Comparison of ENCODE assay signal across 8 cellular contexts in genomic region chr17:4941027-4941610, GRCh38. TPM values are rescaled to one million over a fixed set of nuclear protein-coding genes. Genes with fewer than 3 reads are reported as not detected.
DNase-seq lines count a peak whose midpoint lies in the region; ATAC-seq and TF ChIP-seq lines count a peak whose summit lies in the region.

No MANE protein-coding gene starts in this region.

- DNase-seq in HFFc6, result no peak
- DNase-seq in activated T-helper 2 cell treated with anti-CD3 and anti-CD28 coated beads, Interferon-gamma antibody, Interleukin-2, Interleukin-4, amounts not matched to agents 10 μg/mL and 5 μg/mL and 100 μg/mL, durations not matched to agents 14 hours and 24 hours and 36 hours (ENCODE audit: low spot score), result no peak
- DNase-seq in NCI-H345 treated with DMSO at 0.1 percent for 48 hours (lab: John Stamatoyannopoulos, UW; ENCODE audit: unreplicated experiment), result no peak
- DNase-seq in cerebellar nuclear complex (lab: John Stamatoyannopoulos, UW), result no peak
- no peak for DNase-seq in T1000 (lab: John Stamatoyannopoulos, UW)

- H3K36me3 ChIP-seq in iPS-15b (ENCODE audit: control insufficient read depth, insufficient read depth, low read length), result peaks cover 59% of the 10 kb centered on the region

- peaks cover 9% of the 10 kb centered on the region for H3K27me3 Mint-ChIP-seq in HFFc6 (ENCODE audit: insufficient read depth)
- H3K27me3 Mint-ChIP-seq in activated T-helper 2 cell treated with anti-CD3 and anti-CD28 coated beads, Interferon-gamma antibody, Interleukin-2, Interleukin-4, amounts not matched to agents 10 μg/mL and 5 μg/mL and 100 μg/mL, durations not matched to agents 14 hours and 24 hours and 36 hours (ENCODE audit: low read depth), result no peaks in the 10 kb centered on the region
- no peaks in the 10 kb centered on the region for H3K27me3 Mint-ChIP-seq in stimulated activated memory B cell treated with anti-CD40 and anti-IgM and Interleukin-4, amounts not matched to agents 10 μg/mL and 1 μg/mL and 100 μg/mL, for 72 hours

- ATAC-seq in stimulated activated memory B cell treated with anti-CD40 and anti-IgM and Interleukin-4, amounts not matched to agents 10 μg/mL and 1 μg/mL and 100 μg/mL, for 72 hours, result no peak
- no peak for ATAC-seq in HG03159 (IDR thresholded peaks at IDR 0.05; ENCODE audit: unreplicated experiment)

- peak overlapping the region; percentile 91 for H3K4me3 ChIP-seq in iPS-15b (ENCODE audit: low read depth, low read length)

- peaks cover 65% of the 10 kb centered on the region for H3K4me1 Mint-ChIP-seq in HFFc6 (ENCODE audit: low read depth)
- H3K4me1 Mint-ChIP-seq in activated T-helper 2 cell treated with anti-CD3 and anti-CD28 coated beads, Interferon-gamma antibody, Interleukin-2, Interleukin-4, amounts not matched to agents 10 μg/mL and 5 μg/mL and 100 μg/mL, durations not matched to agents 14 hours and 24 hours and 36 hours (ENCODE audit: low read depth), result peaks cover 56% of the 10 kb centered on the region
- H3K4me1 Mint-ChIP-seq in stimulated activated memory B cell treated with anti-CD40 and anti-IgM and Interleukin-4, amounts not matched to agents 10 μg/mL and 1 μg/mL and 100 μg/mL, for 72 hours, result peaks cover 65% of the 10 kb centered on the region

- H3K9ac ChIP-seq in iPS-15b (ENCODE audit: low read depth, low read length), result peak overlapping the region; percentile 99

- no peaks in the 10 kb centered on the region for H3K27me3 ChIP-seq in iPS-15b (ENCODE audit: control insufficient read depth, insufficient read depth, low read length)

- no peaks in the 10 kb centered on the region for H3K9me3 Mint-ChIP-seq in HFFc6
- H3K9me3 Mint-ChIP-seq in activated T-helper 2 cell treated with anti-CD3 and anti-CD28 coated beads, Interferon-gamma antibody, Interleukin-2, Interleukin-4, amounts not matched to agents 10 μg/mL and 5 μg/mL and 100 μg/mL, durations not matched to agents 14 hours and 24 hours and 36 hours, result no peaks in the 10 kb centered on the region
- no peaks in the 10 kb centered on the region for H3K9me3 Mint-ChIP-seq in stimulated activated memory B cell treated with anti-CD40 and anti-IgM and Interleukin-4, amounts not matched to agents 10 μg/mL and 1 μg/mL and 100 μg/mL, for 72 hours

- peaks cover 9% of the 10 kb centered on the region for H3K4me1 ChIP-seq in iPS-15b (ENCODE audit: control insufficient read depth, insufficient read depth, low read length)

- peak overlapping the region; percentile 100 for H3K27ac Mint-ChIP-seq in HFFc6
- H3K27ac Mint-ChIP-seq in activated T-helper 2 cell treated with anti-CD3 and anti-CD28 coated beads, Interferon-gamma antibody, Interleukin-2, Interleukin-4, amounts not matched to agents 10 μg/mL and 5 μg/mL and 100 μg/mL, durations not matched to agents 14 hours and 24 hours and 36 hours, result peak overlapping the region; percentile 87
- H3K27ac Mint-ChIP-seq in stimulated activated memory B cell treated with anti-CD40 and anti-IgM and Interleukin-4, amounts not matched to agents 10 μg/mL and 1 μg/mL and 100 μg/mL, for 72 hours, result peak overlapping the region; percentile 92

- intact Hi-C loops in activated T-helper 2 cell treated with anti-CD3 and anti-CD28 coated beads, Interferon-gamma antibody, Interleukin-2, Interleukin-4, amounts not matched to agents 10 μg/mL and 5 μg/mL and 100 μg/mL, durations not matched to agents 14 hours and 24 hours and 36 hours (cut with micrococcal nuclease), result loop anchor here (2.0 to 10.0 kb wide), 3 partner anchors 56 to 576 kb away; partner anchors contain the start of genes ARRB2, INCA1, KIF1C and UBE2G1

- peak overlapping the region; percentile 95 for H3K4me3 Mint-ChIP-seq in HFFc6
- peak overlapping the region; percentile 100 for H3K4me3 Mint-ChIP-seq in activated T-helper 2 cell treated with anti-CD3 and anti-CD28 coated beads, Interferon-gamma antibody, Interleukin-2, Interleukin-4, amounts not matched to agents 10 μg/mL and 5 μg/mL and 100 μg/mL, durations not matched to agents 14 hours and 24 hours and 36 hours (ENCODE audit: low read depth)
- peak overlapping the region; percentile 91 for H3K4me3 Mint-ChIP-seq in stimulated activated memory B cell treated with anti-CD40 and anti-IgM and Interleukin-4, amounts not matched to agents 10 μg/mL and 1 μg/mL and 100 μg/mL, for 72 hours

- peaks cover 57% of the 10 kb centered on the region for H3K36me3 Mint-ChIP-seq in HFFc6 (ENCODE audit: low read depth)
- H3K36me3 Mint-ChIP-seq in activated T-helper 2 cell treated with anti-CD3 and anti-CD28 coated beads, Interferon-gamma antibody, Interleukin-2, Interleukin-4, amounts not matched to agents 10 μg/mL and 5 μg/mL and 100 μg/mL, durations not matched to agents 14 hours and 24 hours and 36 hours (ENCODE audit: low read depth), result peaks cover 88% of the 10 kb centered on the region
- peaks cover 64% of the 10 kb centered on the region for H3K36me3 Mint-ChIP-seq in stimulated activated memory B cell treated with anti-CD40 and anti-IgM and Interleukin-4, amounts not matched to agents 10 μg/mL and 1 μg/mL and 100 μg/mL, for 72 hours

- TF ChIP-seq CTCF in HFFc6 (IDR thresholded peaks at IDR 0.05), result no peak

- H3K9me3 ChIP-seq in iPS-15b (ENCODE audit: control insufficient read depth, insufficient read depth, low read length), result no peaks in the 10 kb centered on the region

RNA-seq across cellular contexts. Expression of gene RNF167, which starts 1.1 kb away (rescaled TPM):
- 100 to 1,000 TPM in 3 of 6 experiments, 10 to 100 TPM in 3; 88.3 to 122 (median 97.6) TPM for total RNA-seq in HFFc6 (2021; fragmentation: NEBNext Ultra II Directional; extraction: Animal tissue kit (Norgen Biotek cat#: 25700))
- total RNA-seq in activated T-helper 2 cell treated with anti-CD3 and anti-CD28 coated beads, Interferon-gamma antibody, Interleukin-2, Interleukin-4, amounts not matched to agents 10 μg/mL and 5 μg/mL and 100 μg/mL, durations not matched to agents 14 hours and 24 hours and 36 hours, result 112 and 126 TPM in 2 replicates

RNA-seq across cellular contexts. Expression of gene SLC25A11, which starts 1.3 kb away (rescaled TPM):
- total RNA-seq in HFFc6 (2021; fragmentation: NEBNext Ultra II Directional; extraction: Animal tissue kit (Norgen Biotek cat#: 25700)), result 10 to 100 TPM; 61.9 to 78.6 (median 64.4) TPM
- total RNA-seq in activated T-helper 2 cell treated with anti-CD3 and anti-CD28 coated beads, Interferon-gamma antibody, Interleukin-2, Interleukin-4, amounts not matched to agents 10 μg/mL and 5 μg/mL and 100 μg/mL, durations not matched to agents 14 hours and 24 hours and 36 hours, result 91.4 and 103 TPM in 2 replicates

RNA-seq across cellular contexts. Expression of gene PFN1, which starts 7.2 kb away (rescaled TPM):
- total RNA-seq in HFFc6 (2021; fragmentation: NEBNext Ultra II Directional; extraction: Animal tissue kit (Norgen Biotek cat#: 25700)), result 1,000 to 10,000 TPM; 1,630 to 1,970 (median 1,832) TPM
- 1,460 and 1,475 TPM in 2 replicates for total RNA-seq in activated T-helper 2 cell treated with anti-CD3 and anti-CD28 coated beads, Interferon-gamma antibody, Interleukin-2, Interleukin-4, amounts not matched to agents 10 μg/mL and 5 μg/mL and 100 μg/mL, durations not matched to agents 14 hours and 24 hours and 36 hours

RNA-seq across cellular contexts. Expression of gene GP1BA, which starts 9.0 kb away (rescaled TPM):
- total RNA-seq in HFFc6 (2021; fragmentation: NEBNext Ultra II Directional; extraction: Animal tissue kit (Norgen Biotek cat#: 25700)), result not detected
- not detected in 2 replicates for total RNA-seq in activated T-helper 2 cell treated with anti-CD3 and anti-CD28 coated beads, Interferon-gamma antibody, Interleukin-2, Interleukin-4, amounts not matched to agents 10 μg/mL and 5 μg/mL and 100 μg/mL, durations not matched to agents 14 hours and 24 hours and 36 hours

RNA-seq across cellular contexts. Expression of gene ENO3, which starts 9.8 kb away (rescaled TPM):
- total RNA-seq in HFFc6 (2021; fragmentation: NEBNext Ultra II Directional; extraction: Animal tissue kit (Norgen Biotek cat#: 25700)), result 1 to 10 TPM; 1.9 to 4.6 (median 3.2) TPM
- total RNA-seq in activated T-helper 2 cell treated with anti-CD3 and anti-CD28 coated beads, Interferon-gamma antibody, Interleukin-2, Interleukin-4, amounts not matched to agents 10 μg/mL and 5 μg/mL and 100 μg/mL, durations not matched to agents 14 hours and 24 hours and 36 hours, result 45.7 and 47.9 TPM in 2 replicates
